18 cellular contexts compared by ENCODE assay signal in genomic region chr14:102019141-102019540, GRCh38. TPM values are rescaled to one million over a fixed set of nuclear protein-coding genes. Genes with fewer than 3 reads are reported as not detected.
DNase-seq lines count a peak whose midpoint lies in the region; ATAC-seq and TF ChIP-seq lines count a peak whose summit lies in the region.
"Had no signal": no experiment of that assay in that cellular context is flagged by ENCODE, and none has a peak within 500 bp of the region (broad histone marks: within the 10 kb centered on the region; RNA-seq: fewer than 3 reads in every experiment).

No MANE protein-coding gene starts in this region.

- H3K36me3 Mint-ChIP-seq in activated naive CD4-positive, alpha-beta T cell treated with anti-CD3 and anti-CD28 coated beads, Interleukin-2, amount 50 U/mL, for 72 hours = peaks cover 30 to 68% of the 10 kb centered on the region in 2 donors
- H3K36me3 Mint-ChIP-seq in activated naive CD4-positive, alpha-beta T cell treated with anti-CD3 and anti-CD28 coated beads, Interleukin-2, amount 10 ng/mL, durations not matched to agents 7 days and 5 days = peaks cover 80% of the 10 kb centered on the region
- peaks cover 84% of the 10 kb centered on the region for H3K36me3 Mint-ChIP-seq in activated CD8-positive, alpha-beta T cell treated with anti-CD3 and anti-CD28 coated beads, Interleukin-2, amount 10 ng/mL, durations not matched to agents 7 days and 5 days (ENCODE audit: low read depth)
- H3K36me3 Mint-ChIP-seq in endothelial cell (ENCODE audit: low read depth, unreplicated experiment) = peaks cover 61% of the 10 kb centered on the region

- no peaks in the 10 kb centered on the region for H3K9me3 Mint-ChIP-seq in activated naive CD4-positive, alpha-beta T cell treated with anti-CD3 and anti-CD28 coated beads, Interleukin-2, amount 50 U/mL, for 72 hours
- H3K9me3 Mint-ChIP-seq in activated naive CD4-positive, alpha-beta T cell treated with anti-CD3 and anti-CD28 coated beads, Interleukin-2, amount 10 ng/mL, durations not matched to agents 7 days and 5 days = no peaks in the 10 kb centered on the region
- no peaks in the 10 kb centered on the region for H3K9me3 Mint-ChIP-seq in activated CD8-positive, alpha-beta T cell treated with anti-CD3 and anti-CD28 coated beads, Interleukin-2, amount 10 ng/mL, durations not matched to agents 7 days and 5 days (ENCODE audit: insufficient read depth)
- no peaks in the 10 kb centered on the region for H3K9me3 Mint-ChIP-seq in endothelial cell (ENCODE audit: unreplicated experiment)

- H3K27me3 Mint-ChIP-seq in activated naive CD4-positive, alpha-beta T cell treated with anti-CD3 and anti-CD28 coated beads, Interleukin-2, amount 10 ng/mL, durations not matched to agents 7 days and 5 days = no peaks in the 10 kb centered on the region
- H3K27me3 Mint-ChIP-seq in activated CD8-positive, alpha-beta T cell treated with anti-CD3 and anti-CD28 coated beads, Interleukin-2, amount 10 ng/mL, durations not matched to agents 7 days and 5 days (ENCODE audit: low read depth) = no peaks in the 10 kb centered on the region
- no peaks in the 10 kb centered on the region for H3K27me3 Mint-ChIP-seq in endothelial cell (ENCODE audit: unreplicated experiment)

- ATAC-seq in activated naive CD4-positive, alpha-beta T cell treated with anti-CD3 and anti-CD28 coated beads, Interleukin-2, amount 50 U/mL, for 72 hours = no peak
- ATAC-seq in activated CD8-positive, alpha-beta T cell treated with anti-CD3 and anti-CD28 coated beads, Interleukin-2, amount 10 ng/mL, durations not matched to agents 7 days and 5 days = no peak
- no peak for ATAC-seq in Right ventricle myocardium inferior
- ATAC-seq: A549 had no signal

- DNase-seq in activated naive CD4-positive, alpha-beta T cell treated with anti-CD3 and anti-CD28 coated beads, Interleukin-2, amount 50 U/mL, for 72 hours (ENCODE audit: low spot score in 2 of 2) = no peak
- DNase-seq in activated naive CD4-positive, alpha-beta T cell treated with anti-CD3 and anti-CD28 coated beads, Interleukin-2, amount 10 ng/mL, durations not matched to agents 7 days and 5 days = no peak
- DNase-seq in activated CD8-positive, alpha-beta T cell treated with anti-CD3 and anti-CD28 coated beads, Interleukin-2, amount 10 ng/mL, durations not matched to agents 7 days and 5 days = no peak
- no peak for DNase-seq in endothelial cell (ENCODE audit: low spot score)
- no peak for DNase-seq in Right ventricle myocardium inferior (ENCODE audit: missing footprints)
- DNase-seq in NCI-H2227 treated with DMSO at 0.1 percent for 48 hours (lab: John Stamatoyannopoulos, UW) = no peak
- no peak for DNase-seq in epidermal melanocyte (ENCODE audit: insufficient read length, low spot score)
- no peak for DNase-seq in NCI-H345 (lab: John Stamatoyannopoulos, UW)
- DNase-seq: Caco-2, DMS153, KG1, NCI-H1048, NCI-H1436 treated with DMSO at 0.1 percent for 48 hours, NCI-H2029 treated with DMSO at 0.1 percent for 48 hours, NCI-H2171 treated with DMSO at 0.1 percent for 48 hours, NCI-H510A had no signal

- CTCF ChIA-PET in activated naive CD4-positive, alpha-beta T cell treated with anti-CD3 and anti-CD28 coated beads, Interleukin-2, amount 10 ng/mL, durations not matched to agents 7 days and 5 days (lab: Charles Lee) = interaction anchor here (0.7 kb wide), 1 partner anchor 30 kb away, joined by 3 read pairs; no protein-coding TSS in a partner anchor
- CTCF ChIA-PET in activated CD8-positive, alpha-beta T cell treated with anti-CD3 and anti-CD28 coated beads, Interleukin-2, amount 10 ng/mL, durations not matched to agents 7 days and 5 days (lab: Charles Lee) = interaction anchor here (1.2 to 2.2 kb wide), 4 partner anchors 54 to 296 kb away, joined by 3 to 8 read pairs (median 5); no protein-coding TSS in a partner anchor

- intact Hi-C loops in Right ventricle myocardium inferior (cut with DNase I) = no loop called here

- peak overlapping the region; percentile 90 to 98 for H3K27ac Mint-ChIP-seq in activated naive CD4-positive, alpha-beta T cell treated with anti-CD3 and anti-CD28 coated beads, Interleukin-2, amount 50 U/mL, for 72 hours
- no peak overlapping the region for H3K27ac Mint-ChIP-seq in activated naive CD4-positive, alpha-beta T cell treated with anti-CD3 and anti-CD28 coated beads, Interleukin-2, amount 10 ng/mL, durations not matched to agents 7 days and 5 days
- peak overlapping the region; percentile 46 for H3K27ac Mint-ChIP-seq in activated CD8-positive, alpha-beta T cell treated with anti-CD3 and anti-CD28 coated beads, Interleukin-2, amount 10 ng/mL, durations not matched to agents 7 days and 5 days
- H3K27ac Mint-ChIP-seq in endothelial cell (ENCODE audit: unreplicated experiment) = no peak overlapping the region
- H3K27ac Mint-ChIP-seq: CD14-positive monocyte had no signal

- no peak for TF ChIP-seq CTCF in endothelial cell (IDR thresholded peaks at IDR 0.05; ENCODE audit: unreplicated experiment)

- POLR2A ChIA-PET in activated CD8-positive, alpha-beta T cell treated with anti-CD3 and anti-CD28 coated beads, Interleukin-2, amount 10 ng/mL, durations not matched to agents 7 days and 5 days (lab: Charles Lee) = no interaction called here

- no peak overlapping the region for H3K4me3 Mint-ChIP-seq in activated naive CD4-positive, alpha-beta T cell treated with anti-CD3 and anti-CD28 coated beads, Interleukin-2, amount 10 ng/mL, durations not matched to agents 7 days and 5 days
- no peak overlapping the region for H3K4me3 Mint-ChIP-seq in activated CD8-positive, alpha-beta T cell treated with anti-CD3 and anti-CD28 coated beads, Interleukin-2, amount 10 ng/mL, durations not matched to agents 7 days and 5 days
- H3K4me3 Mint-ChIP-seq in endothelial cell (ENCODE audit: unreplicated experiment) = peak overlapping the region; percentile 59

- peaks cover 32% of the 10 kb centered on the region for H3K4me1 Mint-ChIP-seq in activated naive CD4-positive, alpha-beta T cell treated with anti-CD3 and anti-CD28 coated beads, Interleukin-2, amount 10 ng/mL, durations not matched to agents 7 days and 5 days
- peaks cover 34% of the 10 kb centered on the region for H3K4me1 Mint-ChIP-seq in activated CD8-positive, alpha-beta T cell treated with anti-CD3 and anti-CD28 coated beads, Interleukin-2, amount 10 ng/mL, durations not matched to agents 7 days and 5 days (ENCODE audit: low read depth)
- H3K4me1 Mint-ChIP-seq in endothelial cell (ENCODE audit: unreplicated experiment) = no peaks in the 10 kb centered on the region
- H3K4me1 Mint-ChIP-seq: CD14-positive monocyte had no signal

RNA-seq across cellular contexts. Expression of gene DYNC1H1, which starts 54.8 kb away (rescaled TPM):
- 100 to 1,000 TPM; 368 to 465 TPM for total RNA-seq in activated naive CD4-positive, alpha-beta T cell treated with anti-CD3 and anti-CD28 coated beads, Interleukin-2, amount 50 U/mL, for 72 hours
- total RNA-seq in activated CD8-positive, alpha-beta T cell treated with anti-CD3 and anti-CD28 coated beads, Interleukin-2, amount 10 ng/mL, durations not matched to agents 7 days and 5 days = 100 to 1,000 TPM; 271 to 274 TPM
- total RNA-seq in endothelial cell (ENCODE audit: unreplicated experiment) (662 TPM), Right ventricle myocardium inferior (348 TPM)

Comparison
In these comparisons a context has a peak if more than half of its experiments do, and no peak if none do; other contexts are left out.
1. H3K27ac Mint-ChIP-seq: peak in activated naive CD4-positive, alpha-beta T cell treated with anti-CD3 and anti-CD28 coated beads, Interleukin-2, amount 50 U/mL, for 72 hours (2 of 2) and activated CD8-positive, alpha-beta T cell treated with anti-CD3 and anti-CD28 coated beads, Interleukin-2, amount 10 ng/mL, durations not matched to agents 7 days and 5 days (single experiment); none in activated naive CD4-positive, alpha-beta T cell treated with anti-CD3 and anti-CD28 coated beads, Interleukin-2, amount 10 ng/mL, durations not matched to agents 7 days and 5 days (single experiment) and endothelial cell (single experiment).